In the genomic region with DNA sequence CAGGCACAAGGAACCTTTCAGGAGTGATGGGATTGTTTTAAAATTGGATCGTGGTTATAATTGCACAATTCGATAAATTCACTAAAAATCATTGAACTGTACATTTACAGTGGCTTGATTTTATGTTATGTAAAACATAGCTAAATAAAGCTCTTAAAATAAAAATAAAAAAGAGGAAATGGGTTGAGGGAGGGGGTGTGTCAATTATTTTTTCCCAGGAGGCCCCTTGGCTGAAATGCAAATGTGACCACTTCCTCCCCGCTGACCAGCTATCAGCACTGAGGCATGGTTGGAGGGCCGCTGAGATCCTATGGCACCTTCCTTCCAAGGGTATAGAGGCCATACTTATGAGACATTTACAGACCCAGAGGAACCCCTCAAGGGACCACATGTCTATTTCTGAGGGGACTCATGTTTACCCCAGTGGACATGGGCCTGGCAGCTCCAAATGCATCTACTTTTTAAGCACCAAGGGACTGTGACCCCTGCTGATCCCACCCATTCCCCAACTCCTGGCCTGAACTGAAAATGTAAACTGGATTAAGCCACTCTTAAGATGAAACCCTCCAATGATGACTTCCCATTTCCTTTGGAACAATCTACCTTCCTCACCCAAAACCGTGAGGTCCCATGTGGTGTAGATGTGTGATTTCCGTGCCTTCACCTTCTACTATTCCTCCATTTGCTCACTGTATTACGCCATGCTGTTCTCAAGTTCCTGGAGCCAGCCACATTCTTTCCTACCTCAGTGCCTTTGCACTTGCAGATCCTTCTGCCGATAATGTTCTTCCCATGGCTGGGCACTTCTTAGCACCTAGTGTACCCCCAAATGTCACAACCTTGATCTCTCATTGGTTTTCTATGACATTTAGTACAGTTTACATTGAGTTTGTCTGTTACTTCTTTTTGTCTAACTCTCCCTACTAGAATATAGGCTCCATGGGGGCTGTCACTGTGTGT, we compare ENCODE assay signal across 14 cellular contexts. TPM values are rescaled to one million over a fixed set of nuclear protein-coding genes. Genes with fewer than 3 reads are reported as not detected.
DNase-seq lines count a peak whose midpoint lies in the region; ATAC-seq, FAIRE-seq and TF ChIP-seq lines count a peak whose summit lies in the region.
"Had no signal": no experiment of that assay in that cellular context is flagged by ENCODE, and none has a peak within 500 bp of the region (broad histone marks: within the 10 kb centered on the region; RNA-seq: fewer than 3 reads in every experiment).

No MANE protein-coding gene starts in this region.

- H3K4me1 Mint-ChIP-seq in CD4-positive, alpha-beta T cell (ENCODE audit: low read depth) = peaks cover 52% of the 10 kb centered on the region
- peaks cover 37% of the 10 kb centered on the region for H3K4me1 Mint-ChIP-seq in activated naive CD8-positive, alpha-beta T cell treated with anti-CD3 and anti-CD28 coated beads for 36 hours

- peak overlapping the region; percentile 52 for H3K4me3 Mint-ChIP-seq in CD4-positive, alpha-beta T cell
- H3K4me3 Mint-ChIP-seq in activated naive CD8-positive, alpha-beta T cell treated with anti-CD3 and anti-CD28 coated beads for 36 hours = no peak overlapping the region

- CTCF ChIA-PET in CD4-positive, alpha-beta T cell (lab: Charles Lee) = interaction anchor here (1.1 to 1.2 kb wide), 2 partner anchors 164 to 169 kb away, joined by 3 to 4 read pairs; no protein-coding TSS in a partner anchor

- DNase-seq in CD4-positive, alpha-beta T cell = no peak
- DNase-seq in GM19239 (ENCODE audit: insufficient read length, low spot score) = no peak
- peak; percentile 79 for DNase-seq in KBM-7
- DNase-seq in activated naive CD8-positive, alpha-beta T cell treated with anti-CD3 and anti-CD28 coated beads for 36 hours = no peak
- DNase-seq in left lobe of liver (ENCODE audit: low spot score) = no peak
- DNase-seq in NCI-H748 (lab: John Stamatoyannopoulos, UW; ENCODE audit: unreplicated experiment) = no peak
- DNase-seq: activated gamma-delta T cell treated with Interleukin-2 at 50 U/mL for 16 hours, NCI-H526, T-helper 9 cell had no signal

- peak overlapping the region; percentile 90 for H3K27ac Mint-ChIP-seq in CD4-positive, alpha-beta T cell
- H3K27ac Mint-ChIP-seq in activated naive CD8-positive, alpha-beta T cell treated with anti-CD3 and anti-CD28 coated beads for 36 hours = peak overlapping the region; percentile 55

- H3K27me3 ChIP-seq in CD4-positive, alpha-beta T cell (ENCODE audit: control insufficient read depth, insufficient read depth, low read length) = no peaks in the 10 kb centered on the region

- no peak for ATAC-seq in CD4-positive, alpha-beta T cell (ENCODE audit: poor library complexity)
- ATAC-seq in GM19328 (IDR thresholded peaks at IDR 0.05; ENCODE audit: unreplicated experiment) (no peak), left lobe of liver (no peak), GM21576 (IDR thresholded peaks at IDR 0.05; ENCODE audit: unreplicated experiment) (no peak)
- ATAC-seq: HepG2, right cardiac atrium had no signal

- H3K27me3 Mint-ChIP-seq in CD4-positive, alpha-beta T cell = no peaks in the 10 kb centered on the region
- no peaks in the 10 kb centered on the region for H3K27me3 Mint-ChIP-seq in activated naive CD8-positive, alpha-beta T cell treated with anti-CD3 and anti-CD28 coated beads for 36 hours

- POLR2A ChIA-PET in CD4-positive, alpha-beta T cell (lab: Charles Lee) = interaction anchor here (0.6 to 9.2 kb wide), 4 partner anchors 9 to 31 kb away, joined by 3 to 134 read pairs (median 4); no protein-coding TSS in a partner anchor

- H3K27ac ChIP-seq in CD4-positive, alpha-beta T cell (ENCODE audit: low read depth, low read length) = no peak overlapping the region
- H3K27ac ChIP-seq: C4-2B had no signal

- H3K9me3 Mint-ChIP-seq in CD4-positive, alpha-beta T cell = peaks cover 7% of the 10 kb centered on the region
- H3K9me3 Mint-ChIP-seq in activated naive CD8-positive, alpha-beta T cell treated with anti-CD3 and anti-CD28 coated beads for 36 hours = peaks cover 23% of the 10 kb centered on the region

- peaks cover 25% of the 10 kb centered on the region for H3K36me3 Mint-ChIP-seq in CD4-positive, alpha-beta T cell (ENCODE audit: low read depth)
- peaks cover 39% of the 10 kb centered on the region for H3K36me3 Mint-ChIP-seq in activated naive CD8-positive, alpha-beta T cell treated with anti-CD3 and anti-CD28 coated beads for 36 hours

- in situ Hi-C loops in KBM-7 (cut with MboI; ENCODE audit: low pct_unique_long_range_greater_than_20kb, low sequenced_read_pairs) = no loop called here

- TF ChIP-seq CTCF in CD4-positive, alpha-beta T cell (IDR thresholded peaks at IDR 0.05) = no peak

- peak; percentile 86 for FAIRE-seq in GM19239 (lab: Jason Lieb, UNC)
- FAIRE-seq: HepG2 had no signal

- peaks cover 13% of the 10 kb centered on the region for H3K9me3 ChIP-seq in CD4-positive, alpha-beta T cell (ENCODE audit: control insufficient read depth, low read length)

- intact Hi-C loops in CD4-positive, alpha-beta T cell (cut with DNase I, micrococcal nuclease) = no loop called here

RNA-seq across cellular contexts. Expression of gene IL21R, which starts 2.8 kb away (rescaled TPM):
- total RNA-seq in CD4-positive, alpha-beta T cell = 10 to 100 TPM; 34.5 to 34.8 TPM
- 10 to 100 TPM; 99.3 to 99.5 TPM for total RNA-seq in activated naive CD8-positive, alpha-beta T cell treated with anti-CD3 and anti-CD28 coated beads for 36 hours
- total RNA-seq in left lobe of liver = 0.33 TPM

Comparison
In these comparisons a context has a peak if more than half of its experiments do, and no peak if none do; other contexts are left out.
1. RNA of gene IL21R, which starts 2.8 kb away (total RNA-seq): 99.3 to 99.5 TPM in activated naive CD8-positive, alpha-beta T cell treated with anti-CD3 and anti-CD28 coated beads for 36 hours and 34.5 to 34.8 TPM in CD4-positive, alpha-beta T cell; 0.33 TPM in left lobe of liver (single experiment); every median in the first group is over 10 times any median in the second.